In genomic region chr6:45371924-45372582, GRCh38 we compare ENCODE assay signal across 32 cellular contexts. TPM values are rescaled to one million over a fixed set of nuclear protein-coding genes. Genes with fewer than 3 reads are reported as not detected.
A peak's percentile ranks its signal among the peaks of the same experiment; 100 is the strongest.
DNase-seq lines count a peak whose midpoint lies in the region; ATAC-seq and TF ChIP-seq lines count a peak whose summit lies in the region.
"Had no signal": no experiment of that assay in that cellular context is flagged by ENCODE, and none has a peak within 500 bp of the region (broad histone marks: within the 10 kb centered on the region; RNA-seq: fewer than 3 reads in every experiment).

No MANE protein-coding gene starts in this region.

- intact Hi-C loops in activated T-helper 2 cell treated with anti-CD3 and anti-CD28 coated beads, Interferon-gamma antibody, Interleukin-2, Interleukin-4, amounts not matched to agents 10 μg/mL and 5 μg/mL and 100 μg/mL, durations not matched to agents 14 hours and 24 hours and 36 hours (cut with micrococcal nuclease), result loop anchor here (2.0 to 10.0 kb wide), 2 partner anchors 165 to 437 kb away; no protein-coding TSS in a partner anchor

- H3K4me1 Mint-ChIP-seq in activated T-cell treated with anti-CD3 and anti-CD28 coated beads, Interleukin-2, amount 50 U/mL, for 72 hours (ENCODE audit: low read depth), result peaks cover 62% of the 10 kb centered on the region
- peaks cover 46% of the 10 kb centered on the region for H3K4me1 Mint-ChIP-seq in activated T-helper 2 cell treated with anti-CD3 and anti-CD28 coated beads, Interferon-gamma antibody, Interleukin-2, Interleukin-4, amounts not matched to agents 10 μg/mL and 5 μg/mL and 100 μg/mL, durations not matched to agents 14 hours and 24 hours and 36 hours (ENCODE audit: low read depth)
- peaks cover 15% of the 10 kb centered on the region for H3K4me1 Mint-ChIP-seq in chondrocyte (ENCODE audit: low read depth)

- H3K9me3 Mint-ChIP-seq in activated T-cell treated with anti-CD3 and anti-CD28 coated beads, Interleukin-2, amount 50 U/mL, for 72 hours, result no peaks in the 10 kb centered on the region
- no peaks in the 10 kb centered on the region for H3K9me3 Mint-ChIP-seq in activated T-helper 2 cell treated with anti-CD3 and anti-CD28 coated beads, Interferon-gamma antibody, Interleukin-2, Interleukin-4, amounts not matched to agents 10 μg/mL and 5 μg/mL and 100 μg/mL, durations not matched to agents 14 hours and 24 hours and 36 hours
- no peaks in the 10 kb centered on the region for H3K9me3 Mint-ChIP-seq in chondrocyte (ENCODE audit: low read depth)
- H3K9me3 Mint-ChIP-seq: activated CD4-positive, alpha-beta T cell treated with anti-CD3 and anti-CD28 coated beads, Interleukin-2, amount 10 ng/mL, durations not matched to agents 7 days and 5 days; natural killer cell had no signal

- H3K27me3 Mint-ChIP-seq in activated T-cell treated with anti-CD3 and anti-CD28 coated beads, Interleukin-2, amount 50 U/mL, for 72 hours (ENCODE audit: low read depth), result no peaks in the 10 kb centered on the region
- no peaks in the 10 kb centered on the region for H3K27me3 Mint-ChIP-seq in activated T-helper 2 cell treated with anti-CD3 and anti-CD28 coated beads, Interferon-gamma antibody, Interleukin-2, Interleukin-4, amounts not matched to agents 10 μg/mL and 5 μg/mL and 100 μg/mL, durations not matched to agents 14 hours and 24 hours and 36 hours (ENCODE audit: low read depth)
- H3K27me3 Mint-ChIP-seq in chondrocyte (ENCODE audit: low read depth), result no peaks in the 10 kb centered on the region
- H3K27me3 Mint-ChIP-seq: activated CD4-positive, alpha-beta T cell treated with anti-CD3 and anti-CD28 coated beads, Interleukin-2, amount 10 ng/mL, durations not matched to agents 7 days and 5 days had no signal

- H3K4me3 Mint-ChIP-seq in activated T-cell treated with anti-CD3 and anti-CD28 coated beads, Interleukin-2, amount 50 U/mL, for 72 hours, result peak overlapping the region in 1 of 2 donors; percentile 52
- no peak overlapping the region for H3K4me3 Mint-ChIP-seq in activated T-helper 2 cell treated with anti-CD3 and anti-CD28 coated beads, Interferon-gamma antibody, Interleukin-2, Interleukin-4, amounts not matched to agents 10 μg/mL and 5 μg/mL and 100 μg/mL, durations not matched to agents 14 hours and 24 hours and 36 hours (ENCODE audit: low read depth)
- H3K4me3 Mint-ChIP-seq in chondrocyte (ENCODE audit: unreplicated experiment), result no peak overlapping the region
- H3K4me3 Mint-ChIP-seq: activated CD4-positive, alpha-beta T cell treated with anti-CD3 and anti-CD28 coated beads, Interleukin-2, amount 10 ng/mL, durations not matched to agents 7 days and 5 days; natural killer cell had no signal

- no peak for DNase-seq in activated T-cell treated with anti-CD3 and anti-CD28 coated beads, Interleukin-2, amount 50 U/mL, for 72 hours
- DNase-seq in activated T-cell treated with anti-CD3 and anti-CD28 coated beads for 4 hours (no peak), HCEC 1CT (peak; percentile 15), osteoblast (ENCODE audit: insufficient read length, low spot score, missing footprints) (peak; percentile 35), NAMALWA (ENCODE audit: low spot score) (no peak), chondrocyte (ENCODE audit: low spot score) (no peak)
- no peak for DNase-seq in activated T-helper 2 cell treated with anti-CD3 and anti-CD28 coated beads, Interferon-gamma antibody, Interleukin-2, Interleukin-4, amounts not matched to agents 10 μg/mL and 5 μg/mL and 100 μg/mL, durations not matched to agents 14 hours and 24 hours and 36 hours (ENCODE audit: low spot score)
- DNase-seq: activated CD4-positive, alpha-beta T cell treated with anti-CD3 and anti-CD28 coated beads, Interleukin-2, amount 10 ng/mL, durations not matched to agents 7 days and 5 days; activated CD8-positive, alpha-beta memory T cell treated with anti-CD3 and anti-CD28 coated beads, Interleukin-2, amount 50 U/mL, for 4 hours; activated gamma-delta T cell; anterior cingulate cortex; DMS153; left cardiac atrium; natural killer cell; NCI-H1105 treated with DMSO at 0.1 percent for 48 hours; NCI-H187 treated with DMSO at 0.1 percent for 48 hours; NCI-H2171; NCI-H510A; nucleus accumbens; psoas muscle; RPMI8226; sigmoid colon; SJCRH30; stimulated activated CD4-positive, alpha-beta T cell treated with anti-CD3 and anti-CD28 coated beads, Interleukin-12 subunit alpha, Interleukin-12 subunit beta, amount 100 ng/mL, for 4 hours; stimulated activated CD4-positive, alpha-beta T cell treated with anti-CD3 and anti-CD28 coated beads, Interleukin-2, amount 100 ng/mL, for 48 hours; SW 1271; tibial artery had no signal

- no peaks in the 10 kb centered on the region for H3K9me3 ChIP-seq in osteoblast (ENCODE audit: low read depth, low read length)
- H3K9me3 ChIP-seq: BLaER1, breast epithelium, HAP-1, psoas muscle, sigmoid colon, SJCRH30, tibial artery had no signal

- H3K27ac ChIP-seq in osteoblast (ENCODE audit: low read depth, low read length), result no peak overlapping the region
- H3K27ac ChIP-seq: BLaER1, breast epithelium, hepatocyte, psoas muscle, sigmoid colon, SJCRH30, tibial artery had no signal

- H3K79me2 ChIP-seq in osteoblast (ENCODE audit: insufficient read depth, low read length), result peaks cover 12% of the 10 kb centered on the region

- H3K4me3 ChIP-seq in osteoblast (ENCODE audit: insufficient read depth, low read length), result no peak overlapping the region
- H3K4me3 ChIP-seq: BLaER1, breast epithelium, HAP-1, hepatocyte, psoas muscle, sigmoid colon, SJCRH30, tibial artery had no signal

- H3K27ac Mint-ChIP-seq in activated T-cell treated with anti-CD3 and anti-CD28 coated beads, Interleukin-2, amount 50 U/mL, for 72 hours, result peak overlapping the region; percentile 79
- H3K27ac Mint-ChIP-seq in activated T-helper 2 cell treated with anti-CD3 and anti-CD28 coated beads, Interferon-gamma antibody, Interleukin-2, Interleukin-4, amounts not matched to agents 10 μg/mL and 5 μg/mL and 100 μg/mL, durations not matched to agents 14 hours and 24 hours and 36 hours, result peak overlapping the region; percentile 48
- H3K27ac Mint-ChIP-seq in chondrocyte (ENCODE audit: unreplicated experiment), result no peak overlapping the region
- H3K27ac Mint-ChIP-seq: activated CD4-positive, alpha-beta T cell treated with anti-CD3 and anti-CD28 coated beads, Interleukin-2, amount 10 ng/mL, durations not matched to agents 7 days and 5 days; natural killer cell had no signal

- H2AFZ ChIP-seq in osteoblast (ENCODE audit: low read length), result no peak overlapping the region
- H2AFZ ChIP-seq: hepatocyte had no signal

- peak; percentile 70 to 80 for ATAC-seq in activated T-cell treated with anti-CD3 and anti-CD28 coated beads, Interleukin-2, amount 50 U/mL, for 72 hours (replicated peaks in 1 of 2)
- ATAC-seq: left cardiac atrium, natural killer cell, psoas muscle had no signal

- no peak for TF ChIP-seq CTCF in osteoblast (IDR thresholded peaks at IDR 0.05; ENCODE audit: extremely low read depth, low read depth, low read length)
- no peak for TF ChIP-seq CTCF in chondrocyte (IDR thresholded peaks at IDR 0.05)

- peaks cover 12% of the 10 kb centered on the region for H3K4me1 ChIP-seq in osteoblast (ENCODE audit: insufficient read depth, low read length)
- H3K4me1 ChIP-seq: breast epithelium had no signal

- H3K36me3 ChIP-seq in osteoblast (ENCODE audit: insufficient read depth, low read length), result no peaks in the 10 kb centered on the region
- H3K36me3 ChIP-seq: BLaER1, breast epithelium, HAP-1, sigmoid colon, tibial artery had no signal

- no peaks in the 10 kb centered on the region for H3K27me3 ChIP-seq in osteoblast (ENCODE audit: insufficient read depth, low read length)
- H3K27me3 ChIP-seq: BLaER1, breast epithelium, hepatocyte, sigmoid colon, SJCRH30, tibial artery had no signal

- peaks cover under 1 to 10% of the 10 kb centered on the region in 2 donors for H3K36me3 Mint-ChIP-seq in activated T-cell treated with anti-CD3 and anti-CD28 coated beads, Interleukin-2, amount 50 U/mL, for 72 hours (ENCODE audit: insufficient read depth in 2 of 2)
- H3K36me3 Mint-ChIP-seq in activated T-helper 2 cell treated with anti-CD3 and anti-CD28 coated beads, Interferon-gamma antibody, Interleukin-2, Interleukin-4, amounts not matched to agents 10 μg/mL and 5 μg/mL and 100 μg/mL, durations not matched to agents 14 hours and 24 hours and 36 hours (ENCODE audit: low read depth), result peaks cover 23% of the 10 kb centered on the region
- H3K36me3 Mint-ChIP-seq in chondrocyte (ENCODE audit: low read depth), result no peaks in the 10 kb centered on the region
- H3K36me3 Mint-ChIP-seq: natural killer cell had no signal

- no peak overlapping the region for H3K4me2 ChIP-seq in osteoblast (ENCODE audit: insufficient read depth, low read length)
- H3K4me2 ChIP-seq: BLaER1 had no signal

- no peaks in the 10 kb centered on the region for H4K20me1 ChIP-seq in osteoblast (ENCODE audit: insufficient read depth, low read length)
- H4K20me1 ChIP-seq: BLaER1 had no signal

RNA-seq across cellular contexts. Expression of gene SUPT3H, which starts 5.7 kb away (rescaled TPM):
- 10 to 100 TPM; 18.5 to 19.4 TPM for total RNA-seq in activated T-cell treated with anti-CD3 and anti-CD28 coated beads, Interleukin-2, amount 50 U/mL, for 72 hours
- 14.8 and 19.4 TPM in 2 replicates for total RNA-seq in activated T-helper 2 cell treated with anti-CD3 and anti-CD28 coated beads, Interferon-gamma antibody, Interleukin-2, Interleukin-4, amounts not matched to agents 10 μg/mL and 5 μg/mL and 100 μg/mL, durations not matched to agents 14 hours and 24 hours and 36 hours
- total RNA-seq in osteoblast, result 4.7 TPM in 2 replicates
- 10.7 to 13.3 TPM (median 12.9 TPM) in 3 replicates for total RNA-seq in chondrocyte

RNA-seq across cellular contexts. Expression of gene RUNX2, which starts 43.9 kb away (rescaled TPM):
- total RNA-seq in activated T-cell treated with anti-CD3 and anti-CD28 coated beads, Interleukin-2, amount 50 U/mL, for 72 hours, result 10 to 100 TPM; 39.3 to 61.1 TPM
- 60.8 and 65.4 TPM in 2 replicates for total RNA-seq in activated T-helper 2 cell treated with anti-CD3 and anti-CD28 coated beads, Interferon-gamma antibody, Interleukin-2, Interleukin-4, amounts not matched to agents 10 μg/mL and 5 μg/mL and 100 μg/mL, durations not matched to agents 14 hours and 24 hours and 36 hours
- 30.0 and 35.4 TPM in 2 replicates for total RNA-seq in osteoblast
- 12.2 to 20.4 TPM (median 14.0 TPM) in 3 replicates for total RNA-seq in chondrocyte
- total RNA-seq: lung microvascular endothelial cell had no signal

Comparison
In these comparisons a context has a peak if more than half of its experiments do, and no peak if none do; other contexts are left out.
1. DNase-seq: peak in HCEC 1CT (single experiment) and osteoblast (single experiment); none in activated T-cell treated with anti-CD3 and anti-CD28 coated beads, Interleukin-2, amount 50 U/mL, for 72 hours (0 of 2), activated T-cell treated with anti-CD3 and anti-CD28 coated beads for 4 hours (single experiment), activated T-helper 2 cell treated with anti-CD3 and anti-CD28 coated beads, Interferon-gamma antibody, Interleukin-2, Interleukin-4, amounts not matched to agents 10 μg/mL and 5 μg/mL and 100 μg/mL, durations not matched to agents 14 hours and 24 hours and 36 hours (single experiment), NAMALWA (single experiment) and chondrocyte (single experiment).